In the genomic region with DNA sequence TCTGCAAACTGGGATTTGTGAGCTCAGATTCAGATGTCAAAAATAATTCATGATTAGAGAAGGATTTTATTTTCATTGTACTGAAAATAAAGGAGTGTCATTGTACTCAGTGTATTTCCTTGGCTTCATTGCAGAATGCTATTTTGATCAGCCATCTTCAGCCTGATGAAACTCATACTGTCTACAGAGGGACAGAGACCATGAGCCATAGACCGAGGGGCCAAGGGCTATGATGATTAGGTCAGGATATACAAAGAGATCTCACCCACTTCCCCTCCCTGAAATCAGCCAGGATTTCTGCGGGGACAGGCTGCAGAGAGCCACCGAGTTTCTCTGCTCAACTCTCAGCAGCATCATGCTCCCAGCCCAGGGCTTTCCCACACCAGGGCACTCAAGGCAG, we compare ENCODE assay signal across 14 cellular contexts.
"Had no signal": no experiment of that assay in that cellular context is flagged by ENCODE, and none has a peak within 500 bp of the region (broad histone marks: within the 10 kb centered on the region; RNA-seq: fewer than 3 reads in every experiment).

No MANE protein-coding gene starts in this region.

- H3K4me3 Mint-ChIP-seq: activated CD4-positive, alpha-beta memory T cell treated with anti-CD3 and anti-CD28 coated beads, Interleukin-2, amount 10 ng/mL, durations not matched to agents 7 days and 5 days; activated T-cell treated with anti-CD3 and anti-CD28 coated beads, Interleukin-2, amount 50 U/mL, for 24 hours; nephron; WTC11 had no signal

- H3K36me3 Mint-ChIP-seq: activated naive CD4-positive, alpha-beta T cell treated with anti-CD3 and anti-CD28 coated beads, Interleukin-2, amount 50 U/mL, for 72 hours; WTC11 had no signal

- ATAC-seq: activated naive CD4-positive, alpha-beta T cell treated with anti-CD3 and anti-CD28 coated beads, Interleukin-2, amount 50 U/mL, for 72 hours; WTC11 had no signal

- H3K27ac Mint-ChIP-seq: activated CD4-positive, alpha-beta memory T cell treated with anti-CD3 and anti-CD28 coated beads, Interleukin-2, amount 10 ng/mL, durations not matched to agents 7 days and 5 days; activated naive CD4-positive, alpha-beta T cell treated with anti-CD3 and anti-CD28 coated beads, Interleukin-2, amount 50 U/mL, for 72 hours; activated T-cell treated with anti-CD3 and anti-CD28 coated beads, Interleukin-2, amount 50 U/mL, for 24 hours; WTC11 had no signal

- H3K27me3 Mint-ChIP-seq: activated CD4-positive, alpha-beta memory T cell treated with anti-CD3 and anti-CD28 coated beads, Interleukin-2, amount 10 ng/mL, durations not matched to agents 7 days and 5 days; activated T-cell treated with anti-CD3 and anti-CD28 coated beads, Interleukin-2, amount 50 U/mL, for 24 hours had no signal

- H3K36me3 ChIP-seq: colonic mucosa, upper lobe of right lung had no signal

- H3K27ac ChIP-seq: colonic mucosa, upper lobe of right lung had no signal

- H3K9me3 Mint-ChIP-seq: activated CD4-positive, alpha-beta memory T cell treated with anti-CD3 and anti-CD28 coated beads, Interleukin-2, amount 10 ng/mL, durations not matched to agents 7 days and 5 days; activated naive CD4-positive, alpha-beta T cell treated with anti-CD3 and anti-CD28 coated beads, Interleukin-2, amount 50 U/mL, for 72 hours; activated T-cell treated with anti-CD3 and anti-CD28 coated beads, Interleukin-2, amount 50 U/mL, for 24 hours; nephron had no signal

- H3K9me3 ChIP-seq: colonic mucosa, upper lobe of right lung had no signal

- H3K27me3 ChIP-seq: colonic mucosa, upper lobe of right lung had no signal

- DNase-seq: activated CD4-positive, alpha-beta memory T cell treated with anti-CD3 and anti-CD28 coated beads, Interleukin-2, amount 10 ng/mL, durations not matched to agents 7 days and 5 days; activated CD4-positive, alpha-beta T cell treated with anti-CD3 and anti-CD28 coated beads for 4 hours; activated effector memory CD4-positive, alpha-beta T cell treated with anti-CD3 and anti-CD28 coated beads, Interleukin-2, amount 50 U/mL, for 16 hours; activated T-cell treated with anti-CD3 and anti-CD28 coated beads, Interleukin-2, amount 50 U/mL, for 24 hours; amniotic stem cell; central memory CD4-positive, alpha-beta T cell; colonic mucosa; glutamatergic neuron; stimulated activated naive CD4-positive, alpha-beta T cell; T-helper 2 cell; upper lobe of right lung had no signal

- H3K4me3 ChIP-seq: colonic mucosa, upper lobe of right lung had no signal

- H3K4me1 Mint-ChIP-seq: activated CD4-positive, alpha-beta memory T cell treated with anti-CD3 and anti-CD28 coated beads, Interleukin-2, amount 10 ng/mL, durations not matched to agents 7 days and 5 days; WTC11 had no signal

- H3K4me1 ChIP-seq: colonic mucosa, upper lobe of right lung had no signal
